1 cellular context compared by ENCODE assay signal in the genomic region with DNA sequence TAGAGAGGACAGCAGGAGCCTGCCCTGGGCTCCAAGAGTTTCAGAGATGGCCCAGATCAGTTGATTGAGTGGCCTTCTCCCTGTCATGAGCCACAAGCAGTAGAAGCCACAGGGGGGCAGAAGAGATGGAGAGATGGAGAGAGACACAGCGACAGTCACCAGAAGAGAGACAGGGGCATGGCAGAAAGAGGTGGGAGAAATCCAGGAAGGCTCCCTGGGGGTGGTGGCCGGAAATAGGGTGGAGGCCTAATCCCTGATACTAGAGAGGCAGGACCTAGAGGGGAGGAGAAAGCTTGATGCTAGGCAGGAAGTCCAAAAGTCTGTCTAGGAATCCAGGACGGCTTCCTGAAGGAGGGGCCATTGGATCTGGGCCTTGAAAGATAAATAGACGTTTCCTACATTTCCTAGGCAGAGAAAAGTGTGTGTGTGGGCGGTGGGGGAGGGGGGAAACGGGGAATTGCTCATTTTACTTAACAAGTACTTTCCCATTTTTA.
TF ChIP-seq lines count a peak whose summit lies in the region.

No MANE protein-coding gene starts in this region.

TF ChIP-seq in HepG2, 621 proteins besides CTCF, POLR2A, EP300 and RAD21 (continues in another document):
- TF ChIP-seq SALL1 (CRISPR knock-in tag; IDR thresholded peaks at IDR 0.05) (peak; percentile 39; the same call in 1 of the 2 replicates), ZMYM2 (CRISPR knock-in tag; IDR thresholded peaks at IDR 0.05) (0 out of 2 replicates have a peak, but pooled peaks have one; percentile 23), SOX13 (IDR thresholded peaks at IDR 0.05) (no peak), SOX13 (CRISPR knock-in tag; conservative IDR thresholded peaks at IDR 0.05 in 1 of 2, IDR thresholded peaks at IDR 0.05 in 1 of 2) (0 out of 4 replicates have a peak, but pooled peaks of 1 of the 2 experiments have one; percentile 14), KAT7 (CRISPR knock-in tag; IDR thresholded peaks at IDR 0.05; ENCODE audit: borderline replicate concordance) (0 out of 2 replicates have a peak, but pooled peaks have one; percentile 39), KLF13 (CRISPR knock-in tag; IDR thresholded peaks at IDR 0.05) (no peak), ERF (CRISPR knock-in tag; IDR thresholded peaks at IDR 0.05) (peak; percentile 36; the same call in 1 of the 2 replicates), SAP130 (CRISPR knock-in tag; IDR thresholded peaks at IDR 0.05; ENCODE audit: low read depth) (peak; percentile 63), SP1 (IDR thresholded peaks at IDR 0.05) (no peak), SP1 (CRISPR knock-in tag; IDR thresholded peaks at IDR 0.05) (0 out of 2 replicates have a peak, but pooled peaks have one; percentile 16), KLF16 (CRISPR knock-in tag; IDR thresholded peaks at IDR 0.05) (0 out of 4 replicates have a peak, but pooled peaks of 1 of the 2 experiments have one; percentile 50), ZNF343 (CRISPR knock-in tag; IDR thresholded peaks at IDR 0.05) (no peak), SMAD1 (CRISPR knock-in tag; IDR thresholded peaks at IDR 0.05; ENCODE audit: borderline replicate concordance, low read depth) (no peak), RCOR2 (CRISPR knock-in tag; IDR thresholded peaks at IDR 0.05) (peak; percentile 76; the same call in 1 of the 2 replicates), SMC3 (IDR thresholded peaks at IDR 0.05; ENCODE audit: low read length) (peak; percentile 92), AGO2 (optimal IDR thresholded peaks at IDR 0.05; ENCODE audit: low read depth, low read length) (no peak), ZNF7 (CRISPR knock-in tag; IDR thresholded peaks at IDR 0.05) (no peak), CHD4 (IDR thresholded peaks at IDR 0.05; ENCODE audit: borderline replicate concordance, low read length) (peak; percentile 85), ZNF354B (CRISPR knock-in tag; IDR thresholded peaks at IDR 0.05) (no peak), ZNF567 (CRISPR knock-in tag; IDR thresholded peaks at IDR 0.05; ENCODE audit: borderline replicate concordance) (0 out of 2 replicates have a peak, but pooled peaks have one; percentile 51), MIER3 (CRISPR knock-in tag; IDR thresholded peaks at IDR 0.05; ENCODE audit: borderline replicate concordance) (0 out of 2 replicates have a peak, but pooled peaks have one; percentile 34), RARA (CRISPR knock-in tag; IDR thresholded peaks at IDR 0.05) (peak; percentile 22; the same call in 1 of the 2 replicates), ZMYM3 (CRISPR knock-in tag; IDR thresholded peaks at IDR 0.05) (peak; percentile 99), ZNF331 (CRISPR knock-in tag; IDR thresholded peaks at IDR 0.05) (0 out of 2 replicates have a peak, but pooled peaks have one; percentile 32), ZNF672 (CRISPR knock-in tag; IDR thresholded peaks at IDR 0.05) (peak; percentile 98; the same call in 1 of the 2 replicates), ZFP82 (CRISPR knock-in tag; IDR thresholded peaks at IDR 0.05; ENCODE audit: borderline replicate concordance) (no peak), IRF2 (CRISPR knock-in tag; IDR thresholded peaks at IDR 0.05) (0 out of 2 replicates have a peak, but pooled peaks have one; percentile 30), ZKSCAN1 (IDR thresholded peaks at IDR 0.05; ENCODE audit: low read length) (peak; percentile 44; the same call in 1 of the 2 replicates), TARDBP (CRISPR knock-in tag; IDR thresholded peaks at IDR 0.05) (peak; percentile 34; the same call in 1 of the 2 replicates), KDM2A (CRISPR knock-in tag; IDR thresholded peaks at IDR 0.05; ENCODE audit: borderline replicate concordance, low read depth) (peak; percentile 50; the same call in 1 of the 2 replicates), HOXA3 (CRISPR knock-in tag; IDR thresholded peaks at IDR 0.05) (peak; percentile 16; the same call in 1 of the 2 replicates), FOSL2 (CRISPR knock-in tag; IDR thresholded peaks at IDR 0.05) (peak; percentile 24; the same call in 1 of the 2 replicates), ETV5 (CRISPR knock-in tag; IDR thresholded peaks at IDR 0.05; ENCODE audit: borderline replicate concordance) (peak; percentile 88)
- TF ChIP-seq, protein P1, sequence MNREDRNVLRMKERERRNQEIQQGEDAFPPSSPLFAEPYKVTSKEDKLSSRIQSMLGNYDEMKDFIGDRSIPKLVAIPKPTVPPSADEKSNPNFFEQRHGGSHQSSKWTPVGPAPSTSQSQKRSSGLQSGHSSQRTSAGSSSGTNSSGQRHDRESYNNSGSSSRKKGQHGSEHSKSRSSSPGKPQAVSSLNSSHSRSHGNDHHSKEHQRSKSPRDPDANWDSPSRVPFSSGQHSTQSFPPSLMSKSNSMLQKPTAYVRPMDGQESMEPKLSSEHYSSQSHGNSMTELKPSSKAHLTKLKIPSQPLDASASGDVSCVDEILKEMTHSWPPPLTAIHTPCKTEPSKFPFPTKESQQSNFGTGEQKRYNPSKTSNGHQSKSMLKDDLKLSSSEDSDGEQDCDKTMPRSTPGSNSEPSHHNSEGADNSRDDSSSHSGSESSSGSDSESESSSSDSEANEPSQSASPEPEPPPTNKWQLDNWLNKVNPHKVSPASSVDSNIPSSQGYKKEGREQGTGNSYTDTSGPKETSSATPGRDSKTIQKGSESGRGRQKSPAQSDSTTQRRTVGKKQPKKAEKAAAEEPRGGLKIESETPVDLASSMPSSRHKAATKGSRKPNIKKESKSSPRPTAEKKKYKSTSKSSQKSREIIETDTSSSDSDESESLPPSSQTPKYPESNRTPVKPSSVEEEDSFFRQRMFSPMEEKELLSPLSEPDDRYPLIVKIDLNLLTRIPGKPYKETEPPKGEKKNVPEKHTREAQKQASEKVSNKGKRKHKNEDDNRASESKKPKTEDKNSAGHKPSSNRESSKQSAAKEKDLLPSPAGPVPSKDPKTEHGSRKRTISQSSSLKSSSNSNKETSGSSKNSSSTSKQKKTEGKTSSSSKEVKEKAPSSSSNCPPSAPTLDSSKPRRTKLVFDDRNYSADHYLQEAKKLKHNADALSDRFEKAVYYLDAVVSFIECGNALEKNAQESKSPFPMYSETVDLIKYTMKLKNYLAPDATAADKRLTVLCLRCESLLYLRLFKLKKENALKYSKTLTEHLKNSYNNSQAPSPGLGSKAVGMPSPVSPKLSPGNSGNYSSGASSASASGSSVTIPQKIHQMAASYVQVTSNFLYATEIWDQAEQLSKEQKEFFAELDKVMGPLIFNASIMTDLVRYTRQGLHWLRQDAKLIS (CRISPR knock-in tag; IDR thresholded peaks at IDR 0.05), result no peak
- TF ChIP-seq, protein P2, sequence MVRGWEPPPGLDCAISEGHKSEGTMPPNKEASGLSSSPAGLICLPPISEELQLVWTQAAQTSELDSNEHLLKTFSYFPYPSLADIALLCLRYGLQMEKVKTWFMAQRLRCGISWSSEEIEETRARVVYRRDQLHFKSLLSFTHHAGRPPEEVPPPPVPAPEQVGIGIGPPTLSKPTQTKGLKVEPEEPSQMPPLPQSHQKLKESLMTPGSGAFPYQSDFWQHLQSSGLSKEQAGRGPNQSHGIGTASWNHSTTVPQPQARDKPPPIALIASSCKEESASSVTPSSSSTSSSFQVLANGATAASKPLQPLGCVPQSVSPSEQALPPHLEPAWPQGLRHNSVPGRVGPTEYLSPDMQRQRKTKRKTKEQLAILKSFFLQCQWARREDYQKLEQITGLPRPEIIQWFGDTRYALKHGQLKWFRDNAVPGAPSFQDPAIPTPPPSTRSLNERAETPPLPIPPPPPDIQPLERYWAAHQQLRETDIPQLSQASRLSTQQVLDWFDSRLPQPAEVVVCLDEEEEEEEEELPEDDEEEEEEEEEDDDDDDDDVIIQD (CRISPR knock-in tag; IDR thresholded peaks at IDR 0.05; ENCODE audit: low read depth), result 0 out of 2 replicates have a peak, but pooled peaks have one; percentile 43
- TF ChIP-seq, protein P3, sequence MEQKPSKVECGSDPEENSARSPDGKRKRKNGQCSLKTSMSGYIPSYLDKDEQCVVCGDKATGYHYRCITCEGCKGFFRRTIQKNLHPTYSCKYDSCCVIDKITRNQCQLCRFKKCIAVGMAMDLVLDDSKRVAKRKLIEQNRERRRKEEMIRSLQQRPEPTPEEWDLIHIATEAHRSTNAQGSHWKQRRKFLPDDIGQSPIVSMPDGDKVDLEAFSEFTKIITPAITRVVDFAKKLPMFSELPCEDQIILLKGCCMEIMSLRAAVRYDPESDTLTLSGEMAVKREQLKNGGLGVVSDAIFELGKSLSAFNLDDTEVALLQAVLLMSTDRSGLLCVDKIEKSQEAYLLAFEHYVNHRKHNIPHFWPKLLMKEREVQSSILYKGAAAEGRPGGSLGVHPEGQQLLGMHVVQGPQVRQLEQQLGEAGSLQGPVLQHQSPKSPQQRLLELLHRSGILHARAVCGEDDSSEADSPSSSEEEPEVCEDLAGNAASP (CRISPR knock-in tag; IDR thresholded peaks at IDR 0.05; ENCODE audit: borderline replicate concordance), result peak; percentile 29; the same call in 1 of the 2 replicates
- TF ChIP-seq, protein P4, sequence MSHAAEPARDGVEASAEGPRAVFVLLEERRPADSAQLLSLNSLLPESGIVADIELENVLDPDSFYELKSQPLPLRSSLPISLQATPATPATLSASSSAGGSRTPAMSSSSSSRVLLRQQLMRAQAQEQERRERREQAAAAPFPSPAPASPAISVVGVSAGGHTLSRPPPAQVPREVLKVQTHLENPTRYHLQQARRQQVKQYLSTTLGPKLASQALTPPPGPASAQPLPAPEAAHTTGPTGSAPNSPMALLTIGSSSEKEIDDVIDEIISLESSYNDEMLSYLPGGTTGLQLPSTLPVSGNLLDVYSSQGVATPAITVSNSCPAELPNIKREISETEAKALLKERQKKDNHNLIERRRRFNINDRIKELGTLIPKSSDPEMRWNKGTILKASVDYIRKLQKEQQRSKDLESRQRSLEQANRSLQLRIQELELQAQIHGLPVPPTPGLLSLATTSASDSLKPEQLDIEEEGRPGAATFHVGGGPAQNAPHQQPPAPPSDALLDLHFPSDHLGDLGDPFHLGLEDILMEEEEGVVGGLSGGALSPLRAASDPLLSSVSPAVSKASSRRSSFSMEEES (CRISPR knock-in tag; IDR thresholded peaks at IDR 0.05), result 0 out of 2 replicates have a peak, but pooled peaks have one; percentile 35
- TF ChIP-seq, protein P5, sequence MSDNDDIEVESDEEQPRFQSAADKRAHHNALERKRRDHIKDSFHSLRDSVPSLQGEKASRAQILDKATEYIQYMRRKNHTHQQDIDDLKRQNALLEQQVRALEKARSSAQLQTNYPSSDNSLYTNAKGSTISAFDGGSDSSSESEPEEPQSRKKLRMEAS (IDR thresholded peaks at IDR 0.05), result 0 out of 2 replicates have a peak, but pooled peaks have one; percentile 10
- TF ChIP-seq, protein P6, sequence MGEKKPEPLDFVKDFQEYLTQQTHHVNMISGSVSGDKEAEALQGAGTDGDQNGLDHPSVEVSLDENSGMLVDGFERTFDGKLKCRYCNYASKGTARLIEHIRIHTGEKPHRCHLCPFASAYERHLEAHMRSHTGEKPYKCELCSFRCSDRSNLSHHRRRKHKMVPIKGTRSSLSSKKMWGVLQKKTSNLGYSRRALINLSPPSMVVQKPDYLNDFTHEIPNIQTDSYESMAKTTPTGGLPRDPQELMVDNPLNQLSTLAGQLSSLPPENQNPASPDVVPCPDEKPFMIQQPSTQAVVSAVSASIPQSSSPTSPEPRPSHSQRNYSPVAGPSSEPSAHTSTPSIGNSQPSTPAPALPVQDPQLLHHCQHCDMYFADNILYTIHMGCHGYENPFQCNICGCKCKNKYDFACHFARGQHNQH (CRISPR knock-in tag; IDR thresholded peaks at IDR 0.05), result peak; percentile 32; the same call in 1 of the 2 replicates
- TF ChIP-seq, protein P7, sequence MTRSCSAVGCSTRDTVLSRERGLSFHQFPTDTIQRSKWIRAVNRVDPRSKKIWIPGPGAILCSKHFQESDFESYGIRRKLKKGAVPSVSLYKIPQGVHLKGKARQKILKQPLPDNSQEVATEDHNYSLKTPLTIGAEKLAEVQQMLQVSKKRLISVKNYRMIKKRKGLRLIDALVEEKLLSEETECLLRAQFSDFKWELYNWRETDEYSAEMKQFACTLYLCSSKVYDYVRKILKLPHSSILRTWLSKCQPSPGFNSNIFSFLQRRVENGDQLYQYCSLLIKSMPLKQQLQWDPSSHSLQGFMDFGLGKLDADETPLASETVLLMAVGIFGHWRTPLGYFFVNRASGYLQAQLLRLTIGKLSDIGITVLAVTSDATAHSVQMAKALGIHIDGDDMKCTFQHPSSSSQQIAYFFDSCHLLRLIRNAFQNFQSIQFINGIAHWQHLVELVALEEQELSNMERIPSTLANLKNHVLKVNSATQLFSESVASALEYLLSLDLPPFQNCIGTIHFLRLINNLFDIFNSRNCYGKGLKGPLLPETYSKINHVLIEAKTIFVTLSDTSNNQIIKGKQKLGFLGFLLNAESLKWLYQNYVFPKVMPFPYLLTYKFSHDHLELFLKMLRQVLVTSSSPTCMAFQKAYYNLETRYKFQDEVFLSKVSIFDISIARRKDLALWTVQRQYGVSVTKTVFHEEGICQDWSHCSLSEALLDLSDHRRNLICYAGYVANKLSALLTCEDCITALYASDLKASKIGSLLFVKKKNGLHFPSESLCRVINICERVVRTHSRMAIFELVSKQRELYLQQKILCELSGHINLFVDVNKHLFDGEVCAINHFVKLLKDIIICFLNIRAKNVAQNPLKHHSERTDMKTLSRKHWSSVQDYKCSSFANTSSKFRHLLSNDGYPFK (CRISPR knock-in tag; IDR thresholded peaks at IDR 0.05; ENCODE audit: borderline replicate concordance), result 0 out of 2 replicates have a peak, but pooled peaks have one; percentile 46
- TF ChIP-seq, protein P8, sequence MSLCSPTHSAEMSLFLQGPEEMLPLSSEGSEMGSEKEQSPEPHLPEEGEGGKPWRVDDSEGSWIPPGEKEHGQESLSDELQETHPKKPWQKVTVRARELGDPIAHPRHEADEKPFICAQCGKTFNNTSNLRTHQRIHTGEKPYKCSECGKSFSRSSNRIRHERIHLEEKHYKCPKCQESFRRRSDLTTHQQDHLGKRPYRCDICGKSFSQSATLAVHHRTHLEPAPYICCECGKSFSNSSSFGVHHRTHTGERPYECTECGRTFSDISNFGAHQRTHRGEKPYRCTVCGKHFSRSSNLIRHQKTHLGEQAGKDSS (CRISPR knock-in tag; IDR thresholded peaks at IDR 0.05; ENCODE audit: borderline replicate concordance, low read depth), result peak; percentile 22; the same call in 1 of the 2 replicates
- TF ChIP-seq, protein P9, sequence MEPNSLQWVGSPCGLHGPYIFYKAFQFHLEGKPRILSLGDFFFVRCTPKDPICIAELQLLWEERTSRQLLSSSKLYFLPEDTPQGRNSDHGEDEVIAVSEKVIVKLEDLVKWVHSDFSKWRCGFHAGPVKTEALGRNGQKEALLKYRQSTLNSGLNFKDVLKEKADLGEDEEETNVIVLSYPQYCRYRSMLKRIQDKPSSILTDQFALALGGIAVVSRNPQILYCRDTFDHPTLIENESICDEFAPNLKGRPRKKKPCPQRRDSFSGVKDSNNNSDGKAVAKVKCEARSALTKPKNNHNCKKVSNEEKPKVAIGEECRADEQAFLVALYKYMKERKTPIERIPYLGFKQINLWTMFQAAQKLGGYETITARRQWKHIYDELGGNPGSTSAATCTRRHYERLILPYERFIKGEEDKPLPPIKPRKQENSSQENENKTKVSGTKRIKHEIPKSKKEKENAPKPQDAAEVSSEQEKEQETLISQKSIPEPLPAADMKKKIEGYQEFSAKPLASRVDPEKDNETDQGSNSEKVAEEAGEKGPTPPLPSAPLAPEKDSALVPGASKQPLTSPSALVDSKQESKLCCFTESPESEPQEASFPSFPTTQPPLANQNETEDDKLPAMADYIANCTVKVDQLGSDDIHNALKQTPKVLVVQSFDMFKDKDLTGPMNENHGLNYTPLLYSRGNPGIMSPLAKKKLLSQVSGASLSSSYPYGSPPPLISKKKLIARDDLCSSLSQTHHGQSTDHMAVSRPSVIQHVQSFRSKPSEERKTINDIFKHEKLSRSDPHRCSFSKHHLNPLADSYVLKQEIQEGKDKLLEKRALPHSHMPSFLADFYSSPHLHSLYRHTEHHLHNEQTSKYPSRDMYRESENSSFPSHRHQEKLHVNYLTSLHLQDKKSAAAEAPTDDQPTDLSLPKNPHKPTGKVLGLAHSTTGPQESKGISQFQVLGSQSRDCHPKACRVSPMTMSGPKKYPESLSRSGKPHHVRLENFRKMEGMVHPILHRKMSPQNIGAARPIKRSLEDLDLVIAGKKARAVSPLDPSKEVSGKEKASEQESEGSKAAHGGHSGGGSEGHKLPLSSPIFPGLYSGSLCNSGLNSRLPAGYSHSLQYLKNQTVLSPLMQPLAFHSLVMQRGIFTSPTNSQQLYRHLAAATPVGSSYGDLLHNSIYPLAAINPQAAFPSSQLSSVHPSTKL (CRISPR knock-in tag; IDR thresholded peaks at IDR 0.05), result no peak
